In genomic region chr5:14551211-14551610, GRCh38 we compare ENCODE assay signal across 27 cellular contexts.
"Had no signal": no experiment of that assay in that cellular context is flagged by ENCODE, and none has a peak within 500 bp of the region (broad histone marks: within the 10 kb centered on the region; RNA-seq: fewer than 3 reads in every experiment).

No MANE protein-coding gene starts in this region.

- H3K36me3 ChIP-seq: ascending aorta, cardiac muscle cell, gastrocnemius medialis, right atrium auricular region, spleen, suprapubic skin, tibial artery had no signal

- H3K4me1 ChIP-seq: ascending aorta, gastrocnemius medialis, right atrium auricular region, suprapubic skin, tibial artery had no signal

- H3K4me3 ChIP-seq: ascending aorta, cardiac muscle cell, gastrocnemius medialis, right atrium auricular region, spleen, suprapubic skin, tibial artery had no signal

- H3K27ac Mint-ChIP-seq: activated CD4-positive, alpha-beta T cell treated with anti-CD3 and anti-CD28 coated beads for 36 hours; activated CD8-positive, alpha-beta memory T cell treated with anti-CD3 and anti-CD28 coated beads, Interleukin-2, amount 10 ng/mL, durations not matched to agents 7 days and 5 days; activated CD8-positive, alpha-beta T cell treated with anti-CD3 and anti-CD28 coated beads, Interleukin-2, amount 10 ng/mL, durations not matched to agents 7 days and 5 days; activated naive CD8-positive, alpha-beta T cell treated with anti-CD3 and anti-CD28 coated beads, Interleukin-2, amount 10 ng/mL, durations not matched to agents 7 days and 5 days; brain; effector memory CD8-positive, alpha-beta T cell; naive thymus-derived CD4-positive, alpha-beta T cell; T-helper 2 cell treated with Interferon-gamma antibody and Interleukin-4, amounts not matched to agents 5 μg/mL and 100 μg/mL, for 36 hours had no signal

- DNase-seq: activated CD4-positive, alpha-beta T cell treated with anti-CD3 and anti-CD28 coated beads for 36 hours; activated CD4-positive, CD25-positive, alpha-beta regulatory T cell; activated CD8-positive, alpha-beta memory T cell treated with anti-CD3 and anti-CD28 coated beads, Interleukin-2, amount 10 ng/mL, durations not matched to agents 7 days and 5 days; activated CD8-positive, alpha-beta T cell treated with anti-CD3 and anti-CD28 coated beads, Interleukin-2, amount 10 ng/mL, durations not matched to agents 7 days and 5 days; activated naive CD4-positive, alpha-beta T cell treated with Interleukin-2 at 50 U/mL for 16 hours; activated naive CD8-positive, alpha-beta T cell treated with anti-CD3 and anti-CD28 coated beads, Interleukin-2, amount 10 ng/mL, durations not matched to agents 7 days and 5 days; activated T-cell treated with anti-CD3 and anti-CD28 coated beads, Interleukin-2, amount 50 U/mL, for 48 hours; cerebellar nuclear complex; cortex of kidney; effector memory CD8-positive, alpha-beta T cell; erythroblast; gastrocnemius medialis; glutamatergic neuron; left cardiac atrium; mammary epithelial cell; naive thymus-derived CD4-positive, alpha-beta T cell; occipital lobe; spleen; stimulated activated naive CD4-positive, alpha-beta T cell; T-helper 1 cell; tibial artery had no signal

- H3K4me3 Mint-ChIP-seq: activated CD4-positive, alpha-beta T cell treated with anti-CD3 and anti-CD28 coated beads for 36 hours; activated CD8-positive, alpha-beta memory T cell treated with anti-CD3 and anti-CD28 coated beads, Interleukin-2, amount 10 ng/mL, durations not matched to agents 7 days and 5 days; activated CD8-positive, alpha-beta T cell treated with anti-CD3 and anti-CD28 coated beads, Interleukin-2, amount 10 ng/mL, durations not matched to agents 7 days and 5 days; activated naive CD8-positive, alpha-beta T cell treated with anti-CD3 and anti-CD28 coated beads, Interleukin-2, amount 10 ng/mL, durations not matched to agents 7 days and 5 days; brain; effector memory CD8-positive, alpha-beta T cell; naive thymus-derived CD4-positive, alpha-beta T cell; T-helper 2 cell treated with Interferon-gamma antibody and Interleukin-4, amounts not matched to agents 5 μg/mL and 100 μg/mL, for 36 hours had no signal

- H3K4me1 Mint-ChIP-seq: brain had no signal

- H3K9me3 Mint-ChIP-seq: effector memory CD8-positive, alpha-beta T cell; T-helper 2 cell treated with Interferon-gamma antibody and Interleukin-4, amounts not matched to agents 5 μg/mL and 100 μg/mL, for 36 hours had no signal

- H3K9me3 ChIP-seq: ascending aorta, gastrocnemius medialis, suprapubic skin had no signal

- H3K27ac ChIP-seq: ascending aorta, cardiac muscle cell, gastrocnemius medialis, right atrium auricular region, suprapubic skin, tibial artery had no signal

- H3K27me3 ChIP-seq: ascending aorta, cardiac muscle cell, gastrocnemius medialis, right atrium auricular region, suprapubic skin had no signal

- H3K36me3 Mint-ChIP-seq: activated naive CD8-positive, alpha-beta T cell treated with anti-CD3 and anti-CD28 coated beads, Interleukin-2, amount 10 ng/mL, durations not matched to agents 7 days and 5 days; brain; naive thymus-derived CD4-positive, alpha-beta T cell had no signal
